Comparison of ENCODE assay signal across 28 cellular contexts in genomic region chr12:54682674-54683073, GRCh38. TPM values are rescaled to one million over a fixed set of nuclear protein-coding genes. Genes with fewer than 3 reads are reported as not detected.
"Had no signal": no experiment of that assay in that cellular context is flagged by ENCODE, and none has a peak within 500 bp of the region (broad histone marks: within the 10 kb centered on the region; RNA-seq: fewer than 3 reads in every experiment).

No MANE protein-coding gene starts in this region.

- H3K4me1 Mint-ChIP-seq: activated B cell treated with CpG ODN at 0.5 μM for 24 hours; activated CD4-positive, alpha-beta memory T cell treated with anti-CD3 and anti-CD28 coated beads, Interleukin-2, amount 10 ng/mL, durations not matched to agents 7 days and 5 days; activated naive CD8-positive, alpha-beta T cell treated with anti-CD3 and anti-CD28 coated beads for 36 hours; activated T-helper 17 cell treated with anti-CD3 and anti-CD28 coated beads, Interleukin-2, amount 50 U/mL, for 72 hours had no signal

- H3K27me3 ChIP-seq: brain microvascular endothelial cell had no signal

- DNase-seq: activated B cell treated with CpG ODN at 0.5 μM for 24 hours; activated CD4-positive, alpha-beta memory T cell treated with anti-CD3 and anti-CD28 coated beads, Interleukin-2, amount 10 ng/mL, durations not matched to agents 7 days and 5 days; activated CD4-positive, alpha-beta T cell treated with anti-CD3 and anti-CD28 coated beads for 1 hour; activated CD4-positive, alpha-beta T cell treated with anti-CD3 and anti-CD28 coated beads, Interleukin-2, amount 50 U/mL, for 1 hour; activated gamma-delta T cell; activated naive CD4-positive, alpha-beta T cell treated with anti-CD3 and anti-CD28 coated beads for 36 hours; activated naive CD8-positive, alpha-beta T cell treated with anti-CD3 and anti-CD28 coated beads for 36 hours; activated T-cell treated with anti-CD3 and anti-CD28 coated beads for 4 hours; activated T-cell treated with anti-CD3 and anti-CD28 coated beads, Interleukin-2, amount 50 U/mL, for 48 hours; brain microvascular endothelial cell; cerebellar nuclear complex; NCI-H1092; NCI-H1930; NCI-H2171 treated with DMSO at 0.1 percent for 48 hours; NCI-H226; NCI-H526 treated with DMSO at 0.1 percent for 48 hours; NCI-H82; SIG-M5; T-helper 17 cell; T-helper 9 cell had no signal

- ATAC-seq: activated T-helper 17 cell treated with anti-CD3 and anti-CD28 coated beads, Interleukin-2, amount 50 U/mL, for 72 hours; T-helper 17 cell had no signal

- H3K4me3 Mint-ChIP-seq: activated B cell treated with CpG ODN at 0.5 μM for 24 hours; activated CD4-positive, alpha-beta memory T cell treated with anti-CD3 and anti-CD28 coated beads, Interleukin-2, amount 10 ng/mL, durations not matched to agents 7 days and 5 days; activated naive CD4-positive, alpha-beta T cell treated with anti-CD3 and anti-CD28 coated beads for 36 hours; activated naive CD8-positive, alpha-beta T cell treated with anti-CD3 and anti-CD28 coated beads for 36 hours; activated T-helper 17 cell treated with anti-CD3 and anti-CD28 coated beads, Interleukin-2, amount 50 U/mL, for 72 hours had no signal

- H3K36me3 Mint-ChIP-seq: activated naive CD8-positive, alpha-beta T cell treated with anti-CD3 and anti-CD28 coated beads for 36 hours had no signal

- H3K27ac ChIP-seq: brain microvascular endothelial cell had no signal

- H3K36me3 ChIP-seq: brain microvascular endothelial cell had no signal

- H3K9me3 Mint-ChIP-seq: activated CD4-positive, alpha-beta memory T cell treated with anti-CD3 and anti-CD28 coated beads, Interleukin-2, amount 10 ng/mL, durations not matched to agents 7 days and 5 days; activated naive CD8-positive, alpha-beta T cell treated with anti-CD3 and anti-CD28 coated beads for 36 hours; activated T-helper 17 cell treated with anti-CD3 and anti-CD28 coated beads, Interleukin-2, amount 50 U/mL, for 72 hours had no signal

- H3K27ac Mint-ChIP-seq: activated B cell treated with CpG ODN at 0.5 μM for 24 hours; activated CD4-positive, alpha-beta memory T cell treated with anti-CD3 and anti-CD28 coated beads, Interleukin-2, amount 10 ng/mL, durations not matched to agents 7 days and 5 days; activated naive CD4-positive, alpha-beta T cell treated with anti-CD3 and anti-CD28 coated beads for 36 hours; activated naive CD8-positive, alpha-beta T cell treated with anti-CD3 and anti-CD28 coated beads for 36 hours; activated T-helper 17 cell treated with anti-CD3 and anti-CD28 coated beads, Interleukin-2, amount 50 U/mL, for 72 hours; T-helper 17 cell had no signal

RNA-seq across cellular contexts. Expression of gene DCD, which starts 34.5 kb away (rescaled TPM):
- total RNA-seq: activated B cell treated with CpG ODN at 0.5 μM for 24 hours; activated CD4-positive, alpha-beta memory T cell treated with anti-CD3 and anti-CD28 coated beads, Interleukin-2, amount 10 ng/mL, durations not matched to agents 7 days and 5 days; activated CD8-positive, alpha-beta memory T cell treated with anti-CD3 and anti-CD28 coated beads for 36 hours; activated naive CD4-positive, alpha-beta T cell treated with anti-CD3 and anti-CD28 coated beads for 36 hours; activated naive CD8-positive, alpha-beta T cell treated with anti-CD3 and anti-CD28 coated beads for 36 hours; activated T-helper 17 cell treated with anti-CD3 and anti-CD28 coated beads, Interleukin-2, amount 50 U/mL, for 72 hours; cardiac septum; MCF 10A; NCI-H460; OCI-LY7; RPMI7951; T-helper 17 cell had no signal
- polyA plus RNA-seq: adipose tissue had no signal

RNA-seq across cellular contexts. Expression of gene LACRT, which starts 48.0 kb away (rescaled TPM):
- total RNA-seq: activated B cell treated with CpG ODN at 0.5 μM for 24 hours; activated CD4-positive, alpha-beta memory T cell treated with anti-CD3 and anti-CD28 coated beads, Interleukin-2, amount 10 ng/mL, durations not matched to agents 7 days and 5 days; activated CD8-positive, alpha-beta memory T cell treated with anti-CD3 and anti-CD28 coated beads for 36 hours; activated naive CD4-positive, alpha-beta T cell treated with anti-CD3 and anti-CD28 coated beads for 36 hours; activated naive CD8-positive, alpha-beta T cell treated with anti-CD3 and anti-CD28 coated beads for 36 hours; activated T-helper 17 cell treated with anti-CD3 and anti-CD28 coated beads, Interleukin-2, amount 50 U/mL, for 72 hours; cardiac septum; MCF 10A; NCI-H460; OCI-LY7; RPMI7951; T-helper 17 cell had no signal
- polyA plus RNA-seq: adipose tissue had no signal
